ENCODE assay signal across 15 cellular contexts in genomic region chr3:119313461-119313860, GRCh38. TPM values are rescaled to one million over a fixed set of nuclear protein-coding genes. Genes with fewer than 3 reads are reported as not detected.
DNase-seq lines count a peak whose midpoint lies in the region; ATAC-seq lines count a peak whose summit lies in the region.
"Had no signal": no experiment of that assay in that cellular context is flagged by ENCODE, and none has a peak within 500 bp of the region (broad histone marks: within the 10 kb centered on the region; RNA-seq: fewer than 3 reads in every experiment).

No MANE protein-coding gene starts in this region.

- H3K27ac ChIP-seq in SJCRH30 = peak overlapping the region; percentile 68
- no peak overlapping the region for H3K27ac ChIP-seq in mesenchymal stem cell (ENCODE audit: low read length, poor library complexity, severe bottlenecking)
- peak overlapping the region; percentile 12 for H3K27ac ChIP-seq in trophoblast cell (ENCODE audit: low read depth, low read length)

- no peak overlapping the region for H2BK15ac ChIP-seq in mesenchymal stem cell (ENCODE audit: low read depth, poor library complexity, severe bottlenecking)

- H2BK12ac ChIP-seq in mesenchymal stem cell (ENCODE audit: low read length in 2 of 2) = no peak overlapping the region
- H2BK12ac ChIP-seq in trophoblast cell (ENCODE audit: low read length) = peak overlapping the region; percentile 21

- H4K91ac ChIP-seq in mesenchymal stem cell (ENCODE audit: low read length) = no peak overlapping the region
- H4K91ac ChIP-seq in trophoblast cell (ENCODE audit: low read depth, low read length) = no peak overlapping the region

- no peak overlapping the region for H3K9ac ChIP-seq in mesenchymal stem cell (ENCODE audit: low read length)
- H3K9ac ChIP-seq in trophoblast cell (ENCODE audit: low read length) = no peak overlapping the region

- H3K79me1 ChIP-seq in mesenchymal stem cell (replicated peaks; ENCODE audit: low read length, poor library complexity, severe bottlenecking) = peaks cover 15% of the 10 kb centered on the region
- H3K79me1 ChIP-seq in trophoblast cell (ENCODE audit: low read length) = peaks cover 32% of the 10 kb centered on the region

- no peak overlapping the region for H3K4me2 ChIP-seq in mesenchymal stem cell (ENCODE audit: low read length, poor library complexity, severe bottlenecking)
- no peak overlapping the region for H3K4me2 ChIP-seq in trophoblast cell (ENCODE audit: low read length)

- WGBS in mesenchymal stem cell = 100% methylated on average over 1 of the region's 3 CpGs
- WGBS in trophoblast cell (ENCODE audit: extremely low coverage, insufficient coverage, insufficient read length) = no CpG with 5 or more reads among the region's 3 CpGs

- H4K12ac ChIP-seq in trophoblast cell (ENCODE audit: low read depth, low read length) = no peak overlapping the region

- no peak overlapping the region for H3K23ac ChIP-seq in mesenchymal stem cell (ENCODE audit: low read length in 2 of 2)
- no peak overlapping the region for H3K23ac ChIP-seq in trophoblast cell (ENCODE audit: low read length)

- H3K79me2 ChIP-seq in trophoblast cell (ENCODE audit: control insufficient read depth, insufficient read depth, low read length, poor library complexity) = peaks cover 4% of the 10 kb centered on the region

- DNase-seq in SJCRH30 (peak; percentile 48 to 75), mesenchymal stem cell (no peak), trophoblast cell (no peak), NCI-H226 (no peak), SW480 (ENCODE audit: low spot score) (no peak)
- DNase-seq: C1 segment of cervical spinal cord; CD4-positive, alpha-beta memory T cell; COR-L47; DMS153; DND-41; GOT3; HFFc6 had no signal

- ATAC-seq in esophagus mucosa = no peak
- ATAC-seq in HG02571 (IDR thresholded peaks at IDR 0.05; ENCODE audit: unreplicated experiment) = no peak

- H4K8ac ChIP-seq in mesenchymal stem cell (ENCODE audit: low read length) = no peak overlapping the region
- H4K8ac ChIP-seq in trophoblast cell (ENCODE audit: low read depth, low read length) = no peak overlapping the region

- H3K14ac ChIP-seq in mesenchymal stem cell (ENCODE audit: low read length in 2 of 2) (no peak overlapping the region), trophoblast cell (ENCODE audit: low read length) (no peak overlapping the region)

- H3K36me3 ChIP-seq in SJCRH30 = no peaks in the 10 kb centered on the region; the same call in 1 of the 2 replicates
- H3K36me3 ChIP-seq in mesenchymal stem cell (ENCODE audit: control insufficient read depth in 1 of 2, insufficient read depth in 2 of 2, low read depth in 1 of 2, low read length in 2 of 2) = peaks cover 0 to 7% of the 10 kb centered on the region in 2 experiments
- H3K36me3 ChIP-seq in trophoblast cell (ENCODE audit: control insufficient read depth in 1 of 2, insufficient read depth in 2 of 2, low read length in 2 of 2) = peaks cover 6 to 12% of the 10 kb centered on the region in 2 experiments
- H3K36me3 ChIP-seq: HAP-1 had no signal

- H3K27me3 ChIP-seq in SJCRH30 (no peaks in the 10 kb centered on the region), mesenchymal stem cell (ENCODE audit: control insufficient read depth in 1 of 2, insufficient read depth in 1 of 2, low read length in 2 of 2) (peaks cover 0 to 7% of the 10 kb centered on the region in 2 experiments), trophoblast cell (ENCODE audit: insufficient read depth, low read length) (no peaks in the 10 kb centered on the region)

- no peak overlapping the region for H3K4me3 ChIP-seq in SJCRH30
- H3K4me3 ChIP-seq in mesenchymal stem cell (ENCODE audit: insufficient read depth in 1 of 2, low read depth in 1 of 2, low read length in 2 of 2) = no peak overlapping the region
- H3K4me3 ChIP-seq in trophoblast cell (ENCODE audit: low read depth, low read length) = no peak overlapping the region
- H3K4me3 ChIP-seq: HAP-1 had no signal

- H3K18ac ChIP-seq in mesenchymal stem cell (ENCODE audit: low read depth in 1 of 2, low read length in 2 of 2) (no peak overlapping the region), trophoblast cell (ENCODE audit: low read length) (peak overlapping the region; percentile 16)

- H2BK5ac ChIP-seq in mesenchymal stem cell (ENCODE audit: low read depth, low read length, poor library complexity, severe bottlenecking) (no peak overlapping the region), trophoblast cell (ENCODE audit: low read depth, low read length, poor library complexity) (peak overlapping the region; percentile 3)

- H2BK120ac ChIP-seq in mesenchymal stem cell (ENCODE audit: low read depth, low read length) (no peak overlapping the region), trophoblast cell (ENCODE audit: insufficient read depth, low read length, poor library complexity) (no peak overlapping the region)

- 0 out of 2 replicates have a peak, but pooled peaks cover 1% of the 10 kb centered on the region for H3K9me3 ChIP-seq in SJCRH30 (replicated peaks)
- H3K9me3 ChIP-seq in mesenchymal stem cell (ENCODE audit: control insufficient read depth, low read length) = peaks cover under 1% of the 10 kb centered on the region
- H3K9me3 ChIP-seq in trophoblast cell (ENCODE audit: insufficient read depth, low read depth, low read length) = no peaks in the 10 kb centered on the region
- H3K9me3 ChIP-seq: HAP-1 had no signal

- peak overlapping the region; percentile 76 for H2AK5ac ChIP-seq in mesenchymal stem cell (ENCODE audit: low read length, severe bottlenecking)
- H2AK5ac ChIP-seq in trophoblast cell (ENCODE audit: low read length) = no peak overlapping the region

- H3K4me1 ChIP-seq in SJCRH30 = peaks cover 68% of the 10 kb centered on the region
- peaks cover 9% of the 10 kb centered on the region for H3K4me1 ChIP-seq in mesenchymal stem cell (ENCODE audit: control insufficient read depth, insufficient read depth, low read depth, low read length)
- H3K4me1 ChIP-seq in trophoblast cell (ENCODE audit: control insufficient read depth in 1 of 2, insufficient read depth in 2 of 2, low read length in 2 of 2) = peaks cover 28 to 43% of the 10 kb centered on the region in 2 experiments
- H3K4me1 ChIP-seq: HAP-1 had no signal

- H2AFZ ChIP-seq in mesenchymal stem cell (ENCODE audit: low read depth, low read length) (no peak overlapping the region), trophoblast cell (ENCODE audit: insufficient read depth, low read length, poor library complexity) (no peak overlapping the region)

- H3K4ac ChIP-seq in mesenchymal stem cell (ENCODE audit: low read depth in 1 of 2, low read length in 2 of 2) (no peak overlapping the region), trophoblast cell (ENCODE audit: low read depth, low read length) (peak overlapping the region; percentile 26)

RNA-seq across cellular contexts. Expression of gene ARHGAP31, which starts 19.3 kb away (rescaled TPM):
- 7.9 and 9.9 TPM in 2 replicates for total RNA-seq in SJCRH30 (2014; rRNA removed; shearing (Covaris generic))
- 6.4 TPM for polyA plus RNA-seq in mesenchymal stem cell (2013, experiment 1 of 2)
- polyA plus RNA-seq in mesenchymal stem cell (2013, experiment 2 of 2) = 6.3 TPM
- 13.1 and 13.8 TPM in 2 replicates for polyA plus RNA-seq in trophoblast cell (2013)
- 4.3 TPM for total RNA-seq in esophagus mucosa

Comparison
In these comparisons a context has a peak if more than half of its experiments do, and no peak if none do; other contexts are left out.
1. DNase-seq: peak in SJCRH30 (2 of 2); none in mesenchymal stem cell (single experiment), trophoblast cell (0 of 2), NCI-H226 (single experiment) and SW480 (single experiment).